Comparison of ENCODE assay signal across 8 cellular contexts in the genomic region with DNA sequence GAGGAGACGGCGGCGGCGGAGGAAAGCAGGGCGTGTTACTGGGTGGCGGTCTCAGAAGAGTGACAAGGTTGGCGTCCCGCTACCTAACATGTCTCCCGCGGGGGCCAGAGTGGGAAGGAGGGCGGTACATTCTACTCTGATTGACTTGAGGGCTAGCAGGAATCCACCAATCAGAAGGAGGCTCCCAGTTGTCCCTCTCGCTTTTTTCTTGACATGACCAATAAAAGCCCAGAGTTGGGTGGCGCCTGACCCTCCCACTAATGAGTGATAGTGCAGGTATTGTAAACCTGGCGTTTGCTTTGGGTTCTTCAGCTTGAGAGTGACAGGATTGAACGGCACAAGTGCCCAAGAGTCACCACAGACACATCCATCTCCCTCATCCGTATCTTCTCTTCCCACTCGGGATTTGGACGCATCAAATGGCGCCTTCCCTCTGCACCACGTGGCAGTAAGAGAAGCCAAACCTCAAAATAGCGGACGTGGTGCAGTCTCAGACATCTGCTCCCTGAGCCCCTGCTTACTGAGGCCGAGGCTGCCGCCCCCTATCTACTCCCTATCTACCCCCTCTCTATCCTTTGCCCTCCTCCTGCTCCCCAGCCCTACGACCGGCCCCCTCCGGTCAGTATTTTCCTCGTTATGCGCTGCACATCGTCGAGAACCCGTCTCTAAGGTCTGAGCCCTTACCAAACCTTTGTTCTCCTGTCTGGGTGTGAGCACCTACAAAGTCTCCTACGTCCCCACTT. TPM values are rescaled to one million over a fixed set of nuclear protein-coding genes. Genes with fewer than 3 reads are reported as not detected.
DNase-seq lines count a peak whose midpoint lies in the region; ATAC-seq lines count a peak whose summit lies in the region.

No MANE protein-coding gene starts in this region.

- peaks cover 8% of the 10 kb centered on the region for H3K36me3 Mint-ChIP-seq in activated CD4-positive, alpha-beta T cell treated with anti-CD3 and anti-CD28 coated beads, Interleukin-2, amount 10 ng/mL, durations not matched to agents 24 days and 14 days (ENCODE audit: low read depth)

- peak overlapping the region; percentile 71 to 87 (median 76) for H3K4me3 ChIP-seq in BLaER1 treated with 17β-estradiol and CSF1 and Interleukin-3, amounts not matched to agents 10 nM and 100 nM

- H3K27ac ChIP-seq in BLaER1 treated with 17β-estradiol and CSF1 and Interleukin-3, amounts not matched to agents 10 nM and 100 nM = peak overlapping the region in 9 of 11 experiments; percentile 46 to 70 (median 64); a peak in 18 of 22 replicates

- H3K27ac Mint-ChIP-seq in activated CD4-positive, alpha-beta T cell treated with anti-CD3 and anti-CD28 coated beads, Interleukin-2, amount 10 ng/mL, durations not matched to agents 24 days and 14 days = peak overlapping the region; percentile 88

- peaks cover 0 to 4% (median 0%) of the 10 kb centered on the region in 11 experiments; a peak in 1 of 22 replicates for H3K36me3 ChIP-seq in BLaER1 treated with 17β-estradiol and CSF1 and Interleukin-3, amounts not matched to agents 10 nM and 100 nM

- H3K4me2 ChIP-seq in BLaER1 treated with 17β-estradiol and CSF1 and Interleukin-3, amounts not matched to agents 10 nM and 100 nM = peak overlapping the region; percentile 79 to 97 (median 89)

- ATAC-seq in GM19324 (IDR thresholded peaks at IDR 0.05; ENCODE audit: low FRiP score, unreplicated experiment) (peak; percentile 89), HG03460 (IDR thresholded peaks at IDR 0.05; ENCODE audit: unreplicated experiment) (peak; percentile 88), left lobe of liver (peak; percentile 88)

- H3K9me3 ChIP-seq in BLaER1 treated with 17β-estradiol and CSF1 and Interleukin-3, amounts not matched to agents 10 nM and 100 nM (replicated peaks in 1 of 11) = no peaks in the 10 kb centered on the region

- peak overlapping the region; percentile 56 to 81 (median 76); a peak in 21 of 22 replicates for H3K9ac ChIP-seq in BLaER1 treated with 17β-estradiol and CSF1 and Interleukin-3, amounts not matched to agents 10 nM and 100 nM

- H3K9me3 Mint-ChIP-seq in activated CD4-positive, alpha-beta T cell treated with anti-CD3 and anti-CD28 coated beads, Interleukin-2, amount 10 ng/mL, durations not matched to agents 24 days and 14 days = no peaks in the 10 kb centered on the region

- H3K27me3 ChIP-seq in BLaER1 treated with 17β-estradiol and CSF1 and Interleukin-3, amounts not matched to agents 10 nM and 100 nM = no peaks in the 10 kb centered on the region

- intact Hi-C loops in activated CD4-positive, alpha-beta T cell treated with anti-CD3 and anti-CD28 coated beads, Interleukin-2, amount 10 ng/mL, durations not matched to agents 24 days and 14 days (cut with micrococcal nuclease) = loop anchor here (1.0 to 10.0 kb wide), 7 partner anchors 34 to 972 kb away; partner anchors contain the start of genes CCT4, COMMD1, REL and USP34

- H3K4me1 ChIP-seq in BLaER1 treated with 17β-estradiol and CSF1 and Interleukin-3, amounts not matched to agents 10 nM and 100 nM = peaks cover 5 to 17% (median 15%) of the 10 kb centered on the region in 10 experiments

- H3K4me1 Mint-ChIP-seq in activated CD4-positive, alpha-beta T cell treated with anti-CD3 and anti-CD28 coated beads, Interleukin-2, amount 10 ng/mL, durations not matched to agents 24 days and 14 days = peaks cover 16% of the 10 kb centered on the region

- H3K4me3 Mint-ChIP-seq in activated CD4-positive, alpha-beta T cell treated with anti-CD3 and anti-CD28 coated beads, Interleukin-2, amount 10 ng/mL, durations not matched to agents 24 days and 14 days = peak overlapping the region; percentile 96

- no peaks in the 10 kb centered on the region for H3K27me3 Mint-ChIP-seq in activated CD4-positive, alpha-beta T cell treated with anti-CD3 and anti-CD28 coated beads, Interleukin-2, amount 10 ng/mL, durations not matched to agents 24 days and 14 days

- H4K20me1 ChIP-seq in BLaER1 treated with 17β-estradiol and CSF1 and Interleukin-3, amounts not matched to agents 10 nM and 100 nM = no peaks in the 10 kb centered on the region

- peak; percentile 90 for DNase-seq in NCI-H524 treated with DMSO at 0.1 percent for 48 hours (lab: John Stamatoyannopoulos, UW)
- DNase-seq in activated CD4-positive, alpha-beta T cell treated with anti-CD3 and anti-CD28 coated beads, Interleukin-2, amount 10 ng/mL, durations not matched to agents 24 days and 14 days = peak; percentile 96
- peak; percentile 96 for DNase-seq in dedifferentiated amniotic fluid mesenchymal stem cell (ENCODE audit: extremely low spot score)
- DNase-seq in left lobe of liver (ENCODE audit: low spot score) = peak; percentile 91
- DNase-seq in stimulated activated CD4-positive, alpha-beta T cell treated with anti-CD3 and anti-CD28 coated beads, Interleukin-2, amount 100 ng/mL, for 4 hours (ENCODE audit: low read depth) = peak; percentile 87

RNA-seq across cellular contexts. Expression of gene FAM161A, which starts 0.7 kb away (rescaled TPM):
- total RNA-seq in activated CD4-positive, alpha-beta T cell treated with anti-CD3 and anti-CD28 coated beads, Interleukin-2, amount 10 ng/mL, durations not matched to agents 24 days and 14 days = 3.8 and 4.5 TPM in 2 replicates
- 0.75 TPM for total RNA-seq in left lobe of liver

RNA-seq across cellular contexts. Expression of gene CCT4, which starts 33.9 kb away (rescaled TPM):
- 398 and 407 TPM in 2 replicates for total RNA-seq in activated CD4-positive, alpha-beta T cell treated with anti-CD3 and anti-CD28 coated beads, Interleukin-2, amount 10 ng/mL, durations not matched to agents 24 days and 14 days
- total RNA-seq in left lobe of liver = 38.3 TPM

RNA-seq across cellular contexts. Expression of gene COMMD1, which starts 50.9 kb away (rescaled TPM):
- total RNA-seq in activated CD4-positive, alpha-beta T cell treated with anti-CD3 and anti-CD28 coated beads, Interleukin-2, amount 10 ng/mL, durations not matched to agents 24 days and 14 days = 27.2 and 27.6 TPM in 2 replicates
- 16.5 TPM for total RNA-seq in left lobe of liver

Comparison
In these comparisons a context has a peak if more than half of its experiments do, and no peak if none do; other contexts are left out.
1. Peak in every context shown above with its lines: DNase-seq, ATAC-seq, H3K4me3 ChIP-seq and H3K27ac ChIP-seq.
2. RNA of gene CCT4, which starts 33.9 kb away (total RNA-seq): 398 to 407 TPM in activated CD4-positive, alpha-beta T cell treated with anti-CD3 and anti-CD28 coated beads, Interleukin-2, amount 10 ng/mL, durations not matched to agents 24 days and 14 days; 38.3 TPM in left lobe of liver (single experiment); every median in the first group is over 10 times any median in the second.